Comparison of ENCODE assay signal across 12 cellular contexts in the genomic region with DNA sequence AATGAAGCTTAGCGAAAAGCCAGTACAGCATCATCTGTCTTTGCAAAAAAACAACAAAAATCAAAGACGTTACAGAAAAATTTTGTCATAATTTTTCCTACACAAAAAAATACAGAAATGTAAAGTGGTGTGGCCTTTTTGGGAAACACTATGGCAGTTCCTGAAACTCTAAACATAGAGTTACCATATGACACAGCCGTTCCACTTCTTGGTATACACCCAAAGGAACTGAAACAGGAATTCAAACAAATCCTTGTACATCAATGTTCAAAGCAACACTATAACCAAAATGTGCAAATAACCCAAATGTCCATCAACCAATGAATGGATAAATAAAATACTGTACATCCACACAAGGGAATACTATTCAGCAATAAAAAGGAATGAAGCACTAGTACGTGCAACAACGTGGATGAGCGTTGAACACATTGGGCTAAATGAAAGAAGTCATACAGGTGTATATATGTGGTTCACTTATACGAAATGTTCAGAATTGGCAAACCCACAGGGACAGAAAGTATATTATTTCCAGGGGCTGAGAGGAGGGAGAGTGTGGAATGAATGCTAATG.
"Had no signal": no experiment of that assay in that cellular context is flagged by ENCODE, and none has a peak within 500 bp of the region (broad histone marks: within the 10 kb centered on the region; RNA-seq: fewer than 3 reads in every experiment).

No MANE protein-coding gene starts in this region.

- H3K27ac Mint-ChIP-seq: activated CD8-positive, alpha-beta T cell treated with anti-CD3 and anti-CD28 coated beads, Interleukin-2, amount 10 ng/mL, durations not matched to agents 7 days and 5 days; activated naive CD8-positive, alpha-beta T cell; brain had no signal

- ATAC-seq: activated CD8-positive, alpha-beta T cell treated with anti-CD3 and anti-CD28 coated beads, Interleukin-2, amount 10 ng/mL, durations not matched to agents 7 days and 5 days; gastroesophageal sphincter had no signal

- H3K4me1 Mint-ChIP-seq: brain had no signal

- H3K9me3 Mint-ChIP-seq: brain had no signal

- H3K27me3 Mint-ChIP-seq: activated naive CD8-positive, alpha-beta T cell; brain had no signal

- H3K4me3 Mint-ChIP-seq: activated CD8-positive, alpha-beta T cell treated with anti-CD3 and anti-CD28 coated beads, Interleukin-2, amount 10 ng/mL, durations not matched to agents 7 days and 5 days; activated naive CD8-positive, alpha-beta T cell; brain had no signal

- DNase-seq: activated CD4-positive, alpha-beta T cell treated with anti-CD3 and anti-CD28 coated beads for 1 hour; activated CD8-positive, alpha-beta memory T cell treated with anti-CD3 and anti-CD28 coated beads, Interleukin-2, amount 50 U/mL, for 48 hours; activated CD8-positive, alpha-beta T cell treated with anti-CD3 and anti-CD28 coated beads, Interleukin-2, amount 10 ng/mL, durations not matched to agents 7 days and 5 days; amygdala; islet precursor cell; left ventricle myocardium inferior; retina; stimulated activated CD4-positive, alpha-beta T cell treated with anti-CD3 and anti-CD28 coated beads, Interleukin-4, amount 100 ng/mL, for 24 hours; stomach had no signal
